20 cellular contexts compared by ENCODE assay signal in the genomic region with DNA sequence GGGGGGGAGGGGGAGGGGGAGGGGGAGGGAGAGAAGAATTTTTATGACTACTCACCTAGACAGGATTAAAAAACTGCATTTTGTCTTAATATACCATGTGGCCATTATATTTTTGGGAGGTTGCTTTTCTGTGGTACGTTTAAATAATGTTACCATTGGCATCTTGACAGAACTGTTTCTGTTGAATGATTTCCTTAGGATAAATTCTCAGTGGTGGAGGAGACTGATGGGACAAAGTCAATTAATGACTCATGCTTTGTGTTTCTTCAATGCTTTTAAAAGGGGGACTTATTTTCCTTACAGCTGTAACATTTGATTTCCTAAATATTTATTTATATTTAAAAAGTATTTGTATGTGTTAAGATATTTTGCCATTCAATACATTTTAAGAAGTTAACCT. TPM values are rescaled to one million over a fixed set of nuclear protein-coding genes. Genes with fewer than 3 reads are reported as not detected.
"Had no signal": no experiment of that assay in that cellular context is flagged by ENCODE, and none has a peak within 500 bp of the region (broad histone marks: within the 10 kb centered on the region; RNA-seq: fewer than 3 reads in every experiment).

No MANE protein-coding gene starts in this region.

- H3K4me1 ChIP-seq: gastrocnemius medialis, sigmoid colon, vagina had no signal

- ATAC-seq: gastrocnemius medialis, left ventricle myocardium superior, natural killer cell had no signal

- H3K9me3 ChIP-seq: gastrocnemius medialis, sigmoid colon, thoracic aorta, vagina had no signal

- H3K27ac ChIP-seq: gastrocnemius medialis, sigmoid colon, thoracic aorta, vagina had no signal

- H3K4me3 ChIP-seq: gastrocnemius medialis, sigmoid colon, thoracic aorta, vagina had no signal

- DNase-seq: activated CD4-positive, alpha-beta T cell treated with anti-CD3 and anti-CD28 coated beads for 1 hour; activated T-cell treated with anti-CD3 and anti-CD28 coated beads, Interleukin-2, amount 50 U/mL, for 4 hours; anterior cingulate cortex; effector CD4-positive, alpha-beta T cell; gastrocnemius medialis; hippocampal formation; left ventricle myocardium superior; mammary epithelial cell; natural killer cell; retina; sigmoid colon; stimulated activated CD4-positive, alpha-beta T cell treated with anti-CD3 and anti-CD28 coated beads, Interleukin-4, amount 100 ng/mL, for 24 hours; stimulated activated naive CD4-positive, alpha-beta T cell treated with Interleukin-2 at 50 U/mL for 16 hours had no signal

- FAIRE-seq: TTC549 had no signal

RNA-seq across cellular contexts. Expression of a gene that starts 13.7 kb away (rescaled TPM):
- total RNA-seq: cardiac septum, chondrocyte, left ventricle myocardium superior, natural killer cell, osteoblast, posterior vena cava, sigmoid colon, vagina had no signal
